Comparison of ENCODE assay signal across 1 cellular context in genomic region chr16:58629681-58630640, GRCh38.
A peak's percentile ranks its signal among the peaks of the same experiment; 100 is the strongest.
TF ChIP-seq lines count a peak whose summit lies in the region.

CNOT1 (minus strand) TSS chr16:58629826; CDS start chr16:58599337, 30,489 bp downstream.

TF ChIP-seq in HEK293, 187 proteins besides CTCF, POLR2A, EP300 and RAD21 (continued from another document):
- TF ChIP-seq PRDM2 (tag by site-specific recombination; IDR thresholded peaks at IDR 0.05; ENCODE audit: borderline replicate concordance) (no peak), BCL11B (tag by site-specific recombination; IDR thresholded peaks at IDR 0.05; ENCODE audit: low read depth) (peak; percentile 23; the same call in 1 of the 2 replicates), ZNF830 (tag by site-specific recombination; IDR thresholded peaks at IDR 0.05; ENCODE audit: low read depth) (no peak), ZNF18 (tag by site-specific recombination; IDR thresholded peaks at IDR 0.05) (no peak), ZNF629 (tag by site-specific recombination; IDR thresholded peaks at IDR 0.05) (peak; percentile 44), MEIS1 (CRISPR knock-in tag; IDR thresholded peaks at IDR 0.05; ENCODE audit: borderline replicate concordance) (no peak), ZNF350 (tag by site-specific recombination; IDR thresholded peaks at IDR 0.05) (no peak), ZNF449 (tag by site-specific recombination; IDR thresholded peaks at IDR 0.05) (peak; percentile 78), ZNF426 (tag by site-specific recombination; IDR thresholded peaks at IDR 0.05) (no peak), ZNF175 (tag by site-specific recombination; IDR thresholded peaks at IDR 0.05) (no peak), ZBTB44 (tag by site-specific recombination; IDR thresholded peaks at IDR 0.05) (no peak), ZNF366 (tag by site-specific recombination; conservative IDR thresholded peaks at IDR 0.05) (peak; percentile 68), YY2 (tag by site-specific recombination; IDR thresholded peaks at IDR 0.05) (no peak), PATZ1 (tag by site-specific recombination; IDR thresholded peaks at IDR 0.05) (peak; percentile 89), ZNF510 (tag by site-specific recombination; IDR thresholded peaks at IDR 0.05; ENCODE audit: insufficient replicate concordance) (no peak), ZNF621 (tag by site-specific recombination; IDR thresholded peaks at IDR 0.05) (no peak), HOXC10 (CRISPR knock-in tag; IDR thresholded peaks at IDR 0.05) (no peak), ZNF76 (tag by site-specific recombination; IDR thresholded peaks at IDR 0.05; ENCODE audit: borderline replicate concordance, low read depth) (peak; percentile 96), INSM2 (tag by site-specific recombination; IDR thresholded peaks at IDR 0.05) (no peak), ZNF214 (tag by site-specific recombination; IDR thresholded peaks at IDR 0.05; ENCODE audit: borderline replicate concordance) (no peak), ZNF654 (tag by site-specific recombination; IDR thresholded peaks at IDR 0.05; ENCODE audit: low read depth) (no peak), HOXA7 (CRISPR knock-in tag; IDR thresholded peaks at IDR 0.05; ENCODE audit: borderline replicate concordance) (no peak), BCL6B (tag by site-specific recombination; IDR thresholded peaks at IDR 0.05) (no peak), PRDM6 (tag by site-specific recombination; IDR thresholded peaks at IDR 0.05) (no peak), ZNF26 (tag by site-specific recombination; IDR thresholded peaks at IDR 0.05) (no peak)
